ENCODE assay signal across 1 cellular context in genomic region chr12:76085159-76085868, GRCh38.
TF ChIP-seq lines count a peak whose summit lies in the region.

No MANE protein-coding gene starts in this region.

TF ChIP-seq in K562, 482 proteins besides CTCF, POLR2A, EP300 and RAD21 (continued from another document):
- TF ChIP-seq, protein P1, sequence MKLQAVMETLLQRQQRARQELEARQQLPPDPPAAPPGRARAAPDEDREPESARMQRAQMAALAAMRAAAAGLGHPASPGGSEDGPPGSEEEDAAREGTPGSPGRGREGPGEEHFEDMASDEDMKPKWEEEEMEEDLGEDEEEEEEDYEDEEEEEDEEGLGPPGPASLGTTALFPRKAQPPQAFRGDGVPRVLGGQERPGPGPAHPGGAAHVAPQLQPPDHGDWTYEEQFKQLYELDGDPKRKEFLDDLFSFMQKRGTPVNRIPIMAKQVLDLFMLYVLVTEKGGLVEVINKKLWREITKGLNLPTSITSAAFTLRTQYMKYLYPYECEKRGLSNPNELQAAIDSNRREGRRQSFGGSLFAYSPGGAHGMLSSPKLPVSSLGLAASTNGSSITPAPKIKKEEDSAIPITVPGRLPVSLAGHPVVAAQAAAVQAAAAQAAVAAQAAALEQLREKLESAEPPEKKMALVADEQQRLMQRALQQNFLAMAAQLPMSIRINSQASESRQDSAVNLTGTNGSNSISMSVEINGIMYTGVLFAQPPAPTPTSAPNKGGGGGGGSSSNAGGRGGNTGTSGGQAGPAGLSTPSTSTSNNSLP (IDR thresholded peaks at IDR 0.05; ENCODE audit: borderline replicate concordance, low read depth, low read length), result no peak
- TF ChIP-seq CTBP1 (IDR thresholded peaks at IDR 0.05; ENCODE audit: borderline replicate concordance) (0 out of 2 replicates have a peak, but pooled peaks have one; percentile 12), POLR2B (IDR thresholded peaks at IDR 0.05; ENCODE audit: low read depth, partially characterized antibody) (no peak), NCOR1 (IDR thresholded peaks at IDR 0.05) (peak; percentile 57), FOXA3 (CRISPR knock-in tag; conservative IDR thresholded peaks at IDR 0.05 in 1 of 2, IDR thresholded peaks at IDR 0.05 in 1 of 2) (0 out of 4 replicates have a peak, but pooled peaks of 1 of the 2 experiments have one; percentile 46), MEF2A (IDR thresholded peaks at IDR 0.05; ENCODE audit: control insufficient read depth, low read depth, low read length) (peak; percentile 67; the same call in 1 of the 2 replicates), BRD9 (IDR thresholded peaks at IDR 0.05; ENCODE audit: low read depth, partially characterized antibody) (peak; percentile 37), ZBTB2 (IDR thresholded peaks at IDR 0.05) (0 out of 2 replicates have a peak, but pooled peaks have one; percentile 19), SRF (CRISPR knock-in tag; IDR thresholded peaks at IDR 0.05) (0 out of 4 replicates have a peak, but pooled peaks of 1 of the 2 experiments have one; percentile 31), ARID1B (IDR thresholded peaks at IDR 0.05) (peak; percentile 59; the same call in 1 of the 2 replicates), RBBP5 (IDR thresholded peaks at IDR 0.05; ENCODE audit: borderline replicate concordance, insufficient read depth, low read length, poor library complexity, severe bottlenecking) (peak; percentile 12), ARNT (IDR thresholded peaks at IDR 0.05) (0 out of 4 replicates have a peak, but pooled peaks of 1 of the 2 experiments have one; percentile 20), CHCHD3 (CRISPR knock-in tag; IDR thresholded peaks at IDR 0.05) (no peak), COPS2 (conservative IDR thresholded peaks at IDR 0.05) (no peak), CBFA2T2 (conservative IDR thresholded peaks at IDR 0.05) (0 out of 2 replicates have a peak, but pooled peaks have one; percentile 23), JUND (IDR thresholded peaks at IDR 0.05; ENCODE audit: borderline replicate concordance, low read depth, low read length) (peak; percentile 61; the same call in 1 of the 2 replicates), JUND (tag; IDR thresholded peaks at IDR 0.05; ENCODE audit: borderline replicate concordance, low read depth, low read length) (no peak; the same call in 2 of the 3 replicates), UBTF (IDR thresholded peaks at IDR 0.05; ENCODE audit: borderline replicate concordance in 1 of 2, low read depth in 2 of 2, low read length in 2 of 2) (0 out of 4 replicates have a peak, but pooled peaks of 1 of the 2 experiments have one; percentile 44), TEAD4 (IDR thresholded peaks at IDR 0.05; ENCODE audit: low read length) (peak; percentile 46; the same call in 1 of the 2 replicates), TEAD4 (CRISPR knock-in tag; IDR thresholded peaks at IDR 0.05; ENCODE audit: borderline replicate concordance) (no peak), RCOR1 (IDR thresholded peaks at IDR 0.05; ENCODE audit: borderline replicate concordance in 1 of 2, low read depth in 2 of 2, low read length in 2 of 2) (peak in 1 of 2 experiments; percentile 89; a peak in 2 of 4 replicates), POLR3A (IDR thresholded peaks at IDR 0.05; ENCODE audit: borderline replicate concordance, extremely low read depth, insufficient read depth, insufficient read length) (no peak), PRMT5 (CRISPR knock-in tag; IDR thresholded peaks at IDR 0.05) (no peak), HES1 (IDR thresholded peaks at IDR 0.05; ENCODE audit: low read depth) (0 out of 2 replicates have a peak, but pooled peaks have one; percentile 10), TBL1XR1 (IDR thresholded peaks at IDR 0.05; ENCODE audit: low read length in 2 of 2) (peak in 1 of 2 experiments; percentile 80; a peak in 2 of 4 replicates), NFIC (IDR thresholded peaks at IDR 0.05) (peak; percentile 57), MYC (IDR thresholded peaks at IDR 0.05; ENCODE audit: low read depth, low read length) (no peak), MYC (CRISPR knock-in tag; IDR thresholded peaks at IDR 0.05; ENCODE audit: borderline replicate concordance, low read depth) (no peak), FOSL1 (tag; conservative IDR thresholded peaks at IDR 0.05) (peak; percentile 50), NEUROD1 (IDR thresholded peaks at IDR 0.05; ENCODE audit: borderline replicate concordance, low read depth, low read length, partially characterized antibody) (no peak), TCF3 (CRISPR knock-in tag; IDR thresholded peaks at IDR 0.05) (peak; percentile 34), RNF2 (IDR thresholded peaks at IDR 0.05) (0 out of 2 replicates have a peak, but pooled peaks have one; percentile 3), E2F3 (CRISPR knock-in tag; IDR thresholded peaks at IDR 0.05) (no peak), ZBTB8A (IDR thresholded peaks at IDR 0.05; ENCODE audit: partially characterized antibody) (no peak), TEAD2 (tag; IDR thresholded peaks at IDR 0.05) (no peak), MXI1 (IDR thresholded peaks at IDR 0.05; ENCODE audit: low read depth, low read length) (no peak), KDM1A (IDR thresholded peaks at IDR 0.05) (peak; percentile 63 to 76), NFRKB (IDR thresholded peaks at IDR 0.05; ENCODE audit: low read depth) (0 out of 2 replicates have a peak, but pooled peaks have one; percentile 49), NCOA6 (IDR thresholded peaks at IDR 0.05) (peak; percentile 78), ZNF696 (CRISPR knock-in tag; conservative IDR thresholded peaks at IDR 0.05) (no peak), BACH1 (tag; IDR thresholded peaks at IDR 0.05) (peak; percentile 49; the same call in 1 of the 2 replicates), TEAD1 (CRISPR knock-in tag; IDR thresholded peaks at IDR 0.05) (peak in 1 of 2 experiments; percentile 41; a peak in 1 of 4 replicates), MEF2D (tag; conservative IDR thresholded peaks at IDR 0.05; ENCODE audit: low read depth) (peak; percentile 89), CCNT2 (IDR thresholded peaks at IDR 0.05; ENCODE audit: borderline replicate concordance, extremely low read depth, insufficient read length, low read depth, low read length) (no peak), NFIX (CRISPR knock-in tag; IDR thresholded peaks at IDR 0.05; ENCODE audit: low read depth) (no peak), ZNF778 (CRISPR knock-in tag; IDR thresholded peaks at IDR 0.05) (no peak), FOS (IDR thresholded peaks at IDR 0.05; ENCODE audit: extremely low read depth, insufficient read length) (no peak), ILF3 (IDR thresholded peaks at IDR 0.05; ENCODE audit: borderline replicate concordance) (no peak), CBFA2T3 (IDR thresholded peaks at IDR 0.05) (peak; percentile 70), FOXP1 (CRISPR knock-in tag; IDR thresholded peaks at IDR 0.05) (0 out of 2 replicates have a peak, but pooled peaks have one; percentile 53), NFE2 (IDR thresholded peaks at IDR 0.05; ENCODE audit: low read depth) (peak; percentile 57; the same call in 1 of the 2 replicates), ZNF764 (CRISPR knock-in tag; IDR thresholded peaks at IDR 0.05; ENCODE audit: low read depth) (no peak), BCOR (IDR thresholded peaks at IDR 0.05) (no peak)
- TF ChIP-seq, protein P2, sequence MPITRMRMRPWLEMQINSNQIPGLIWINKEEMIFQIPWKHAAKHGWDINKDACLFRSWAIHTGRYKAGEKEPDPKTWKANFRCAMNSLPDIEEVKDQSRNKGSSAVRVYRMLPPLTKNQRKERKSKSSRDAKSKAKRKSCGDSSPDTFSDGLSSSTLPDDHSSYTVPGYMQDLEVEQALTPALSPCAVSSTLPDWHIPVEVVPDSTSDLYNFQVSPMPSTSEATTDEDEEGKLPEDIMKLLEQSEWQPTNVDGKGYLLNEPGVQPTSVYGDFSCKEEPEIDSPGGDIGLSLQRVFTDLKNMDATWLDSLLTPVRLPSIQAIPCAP (CRISPR knock-in tag; IDR thresholded peaks at IDR 0.05; ENCODE audit: borderline replicate concordance), result no peak
- TF ChIP-seq, protein P3, sequence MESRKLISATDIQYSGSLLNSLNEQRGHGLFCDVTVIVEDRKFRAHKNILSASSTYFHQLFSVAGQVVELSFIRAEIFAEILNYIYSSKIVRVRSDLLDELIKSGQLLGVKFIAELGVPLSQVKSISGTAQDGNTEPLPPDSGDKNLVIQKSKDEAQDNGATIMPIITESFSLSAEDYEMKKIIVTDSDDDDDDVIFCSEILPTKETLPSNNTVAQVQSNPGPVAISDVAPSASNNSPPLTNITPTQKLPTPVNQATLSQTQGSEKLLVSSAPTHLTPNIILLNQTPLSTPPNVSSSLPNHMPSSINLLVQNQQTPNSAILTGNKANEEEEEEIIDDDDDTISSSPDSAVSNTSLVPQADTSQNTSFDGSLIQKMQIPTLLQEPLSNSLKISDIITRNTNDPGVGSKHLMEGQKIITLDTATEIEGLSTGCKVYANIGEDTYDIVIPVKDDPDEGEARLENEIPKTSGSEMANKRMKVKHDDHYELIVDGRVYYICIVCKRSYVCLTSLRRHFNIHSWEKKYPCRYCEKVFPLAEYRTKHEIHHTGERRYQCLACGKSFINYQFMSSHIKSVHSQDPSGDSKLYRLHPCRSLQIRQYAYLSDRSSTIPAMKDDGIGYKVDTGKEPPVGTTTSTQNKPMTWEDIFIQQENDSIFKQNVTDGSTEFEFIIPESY (CRISPR knock-in tag; IDR thresholded peaks at IDR 0.05), result 0 out of 2 replicates have a peak, but pooled peaks have one; percentile 23
- TF ChIP-seq, protein P4, sequence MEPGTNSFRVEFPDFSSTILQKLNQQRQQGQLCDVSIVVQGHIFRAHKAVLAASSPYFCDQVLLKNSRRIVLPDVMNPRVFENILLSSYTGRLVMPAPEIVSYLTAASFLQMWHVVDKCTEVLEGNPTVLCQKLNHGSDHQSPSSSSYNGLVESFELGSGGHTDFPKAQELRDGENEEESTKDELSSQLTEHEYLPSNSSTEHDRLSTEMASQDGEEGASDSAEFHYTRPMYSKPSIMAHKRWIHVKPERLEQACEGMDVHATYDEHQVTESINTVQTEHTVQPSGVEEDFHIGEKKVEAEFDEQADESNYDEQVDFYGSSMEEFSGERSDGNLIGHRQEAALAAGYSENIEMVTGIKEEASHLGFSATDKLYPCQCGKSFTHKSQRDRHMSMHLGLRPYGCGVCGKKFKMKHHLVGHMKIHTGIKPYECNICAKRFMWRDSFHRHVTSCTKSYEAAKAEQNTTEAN (CRISPR knock-in tag; IDR thresholded peaks at IDR 0.05), result no peak
- TF ChIP-seq, protein P5, sequence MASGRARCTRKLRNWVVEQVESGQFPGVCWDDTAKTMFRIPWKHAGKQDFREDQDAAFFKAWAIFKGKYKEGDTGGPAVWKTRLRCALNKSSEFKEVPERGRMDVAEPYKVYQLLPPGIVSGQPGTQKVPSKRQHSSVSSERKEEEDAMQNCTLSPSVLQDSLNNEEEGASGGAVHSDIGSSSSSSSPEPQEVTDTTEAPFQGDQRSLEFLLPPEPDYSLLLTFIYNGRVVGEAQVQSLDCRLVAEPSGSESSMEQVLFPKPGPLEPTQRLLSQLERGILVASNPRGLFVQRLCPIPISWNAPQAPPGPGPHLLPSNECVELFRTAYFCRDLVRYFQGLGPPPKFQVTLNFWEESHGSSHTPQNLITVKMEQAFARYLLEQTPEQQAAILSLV (tag; IDR thresholded peaks at IDR 0.05), result no peak
TF ChIP-seq in K562: peak in this region for 31.
